9 cellular contexts compared by ENCODE assay signal in the genomic region with DNA sequence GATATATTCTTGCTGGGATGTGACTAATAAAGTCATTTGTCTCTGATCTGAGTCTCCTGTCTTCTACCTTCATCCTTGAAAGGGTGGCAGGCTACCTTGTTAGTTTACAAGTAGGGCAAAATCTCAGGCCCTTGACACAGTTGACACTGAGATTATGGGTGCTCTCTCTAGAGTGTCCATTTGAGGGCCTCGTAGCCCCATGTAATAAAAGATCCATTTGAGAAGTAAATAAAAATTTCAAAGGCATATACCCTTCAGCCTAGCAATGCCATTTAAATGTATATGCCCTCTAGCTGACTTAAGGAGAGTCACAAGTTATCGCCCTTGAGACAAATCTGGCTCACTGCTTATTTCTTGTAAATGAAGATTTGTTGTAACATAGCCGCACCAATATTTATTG.
A peak's percentile ranks its signal among the peaks of the same experiment; 100 is the strongest.
DNase-seq lines count a peak whose midpoint lies in the region; ATAC-seq and TF ChIP-seq lines count a peak whose summit lies in the region.
"Had no signal": no experiment of that assay in that cellular context is flagged by ENCODE, and none has a peak within 500 bp of the region (broad histone marks: within the 10 kb centered on the region; RNA-seq: fewer than 3 reads in every experiment).

No MANE protein-coding gene starts in this region.

- BruUV-seq in Calu3 (replicated peaks; lab: Mats Ljungman, UMichigan) = no TSS peak

- H3K4me1 Mint-ChIP-seq in Calu3 (ENCODE audit: low read depth, unreplicated experiment) = peaks cover 79% of the 10 kb centered on the region
- peaks cover 6% of the 10 kb centered on the region for H3K4me1 Mint-ChIP-seq in activated T-helper 2 cell treated with anti-CD3 and anti-CD28 coated beads, Interferon-gamma antibody, Interleukin-2, Interleukin-4, amounts not matched to agents 10 μg/mL and 5 μg/mL and 100 μg/mL, durations not matched to agents 14 hours and 24 hours and 36 hours (ENCODE audit: low read depth)

- in situ Hi-C loops in HAP-1 (cut with MboI; ENCODE audit: low sequenced_read_pairs) = no loop called here

- no peak overlapping the region for H3K27ac ChIP-seq in VCaP
- no peak overlapping the region for H3K27ac ChIP-seq in lower lobe of right lung
- H3K27ac ChIP-seq in stomach = no peak overlapping the region
- H3K27ac ChIP-seq in aorta (ENCODE audit: low read depth in 1 of 2, low read length in 2 of 2) = no peak overlapping the region

- H3K4me3 ChIP-seq in HAP-1 (no peak overlapping the region), lower lobe of right lung (no peak overlapping the region), stomach (no peak overlapping the region), aorta (ENCODE audit: low read length in 2 of 2) (no peak overlapping the region)

- no peaks in the 10 kb centered on the region for H3K9me3 Mint-ChIP-seq in Calu3 (ENCODE audit: low read depth, unreplicated experiment)
- no peaks in the 10 kb centered on the region for H3K9me3 Mint-ChIP-seq in activated T-helper 2 cell treated with anti-CD3 and anti-CD28 coated beads, Interferon-gamma antibody, Interleukin-2, Interleukin-4, amounts not matched to agents 10 μg/mL and 5 μg/mL and 100 μg/mL, durations not matched to agents 14 hours and 24 hours and 36 hours

- TF ChIP-seq CTCF in Calu3 (IDR thresholded peaks at IDR 0.05; ENCODE audit: unreplicated experiment) = no peak
- 0 out of 2 replicates have a peak, but pooled peaks have one; percentile 12 for TF ChIP-seq CTCF in VCaP (conservative IDR thresholded peaks at IDR 0.05)
- peak; percentile 19 for TF ChIP-seq CTCF in lower lobe of right lung (IDR thresholded peaks at IDR 0.05)
- no peak for TF ChIP-seq CTCF in stomach (IDR thresholded peaks at IDR 0.05)

- H3K9me3 ChIP-seq in HAP-1 (no peaks in the 10 kb centered on the region), lower lobe of right lung (no peaks in the 10 kb centered on the region), stomach (no peaks in the 10 kb centered on the region), aorta (ENCODE audit: control insufficient read depth, low read length) (no peaks in the 10 kb centered on the region)

- peaks cover 11% of the 10 kb centered on the region for H3K36me3 Mint-ChIP-seq in Calu3 (ENCODE audit: insufficient read depth, unreplicated experiment)
- H3K36me3 Mint-ChIP-seq in activated T-helper 2 cell treated with anti-CD3 and anti-CD28 coated beads, Interferon-gamma antibody, Interleukin-2, Interleukin-4, amounts not matched to agents 10 μg/mL and 5 μg/mL and 100 μg/mL, durations not matched to agents 14 hours and 24 hours and 36 hours (ENCODE audit: low read depth) = peaks cover 6% of the 10 kb centered on the region

- intact Hi-C loops in Calu3 (cut with micrococcal nuclease; ENCODE audit: unreplicated experiment) (loop anchor here (5.0 kb wide), 4 partner anchors 45 to 120 kb away; no protein-coding TSS in a partner anchor), lower lobe of right lung (cut with DNase I) (no loop called here), stomach (cut with DNase I; ENCODE audit: low total_unique reads) (no loop called here), aorta (cut with DNase I) (no loop called here)
- intact Hi-C loops in activated T-helper 2 cell treated with anti-CD3 and anti-CD28 coated beads, Interferon-gamma antibody, Interleukin-2, Interleukin-4, amounts not matched to agents 10 μg/mL and 5 μg/mL and 100 μg/mL, durations not matched to agents 14 hours and 24 hours and 36 hours (cut with micrococcal nuclease) = no loop called here

- TF ChIP-seq EP300 in stomach (IDR thresholded peaks at IDR 0.05) = no peak

- ATAC-seq in lower lobe of right lung = peak in 1 of 2 donors; percentile 19
- ATAC-seq in HG02588 (IDR thresholded peaks at IDR 0.05; ENCODE audit: unreplicated experiment) = no peak
- ATAC-seq in aorta (ENCODE audit: low FRiP score) = no peak

- CTCF ChIA-PET in Calu3 (lab: Charles Lee) = interaction anchor here (0.6 kb wide), 1 partner anchor 83 kb away, joined by 5 read pairs; no protein-coding TSS in a partner anchor

- 81 to 92% (median 89%) methylated on average over 3 of the region's 3 CpGs for whole genome bisulfite sequencing in stomach, 5 donors
- 93 to 95% methylated on average over 3 of the region's 3 CpGs for WGBS in aorta, 2 donors

- H3K27me3 Mint-ChIP-seq in Calu3 (ENCODE audit: unreplicated experiment) = no peaks in the 10 kb centered on the region
- H3K27me3 Mint-ChIP-seq in activated T-helper 2 cell treated with anti-CD3 and anti-CD28 coated beads, Interferon-gamma antibody, Interleukin-2, Interleukin-4, amounts not matched to agents 10 μg/mL and 5 μg/mL and 100 μg/mL, durations not matched to agents 14 hours and 24 hours and 36 hours (ENCODE audit: low read depth) = no peaks in the 10 kb centered on the region

- H3K4me1 ChIP-seq in HAP-1 (peaks cover 4% of the 10 kb centered on the region), lower lobe of right lung (peaks cover 12% of the 10 kb centered on the region), stomach (peaks cover 0 to 49% (median 29%) of the 10 kb centered on the region in 4 donors), aorta (ENCODE audit: control insufficient read depth in 1 of 2, insufficient read depth in 2 of 2, low read length in 2 of 2) (peaks cover 2 to 5% of the 10 kb centered on the region in 2 donors)

- DNase-seq in Calu3 (no peak), HAP-1 (ENCODE audit: low spot score in 2 of 2) (peak; percentile 27 to 66), lower lobe of right lung (no peak), stomach (no peak), aorta (no peak)
- DNase-seq in activated T-helper 2 cell treated with anti-CD3 and anti-CD28 coated beads, Interferon-gamma antibody, Interleukin-2, Interleukin-4, amounts not matched to agents 10 μg/mL and 5 μg/mL and 100 μg/mL, durations not matched to agents 14 hours and 24 hours and 36 hours (ENCODE audit: low spot score) = no peak
- DNase-seq: stimulated activated CD8-positive, alpha-beta memory T cell treated with anti-CD3 and anti-CD28 coated beads, Interleukin-4, amount 100 ng/mL, for 48 hours had no signal

- no peak for TF ChIP-seq POLR2A in stomach (IDR thresholded peaks at IDR 0.05)

- no peak overlapping the region for H3K4me3 Mint-ChIP-seq in Calu3 (ENCODE audit: low read depth, unreplicated experiment)
- no peak overlapping the region for H3K4me3 Mint-ChIP-seq in activated T-helper 2 cell treated with anti-CD3 and anti-CD28 coated beads, Interferon-gamma antibody, Interleukin-2, Interleukin-4, amounts not matched to agents 10 μg/mL and 5 μg/mL and 100 μg/mL, durations not matched to agents 14 hours and 24 hours and 36 hours (ENCODE audit: low read depth)

- H3K27ac Mint-ChIP-seq in Calu3 (ENCODE audit: unreplicated experiment) = peak overlapping the region; percentile 83
- no peak overlapping the region for H3K27ac Mint-ChIP-seq in activated T-helper 2 cell treated with anti-CD3 and anti-CD28 coated beads, Interferon-gamma antibody, Interleukin-2, Interleukin-4, amounts not matched to agents 10 μg/mL and 5 μg/mL and 100 μg/mL, durations not matched to agents 14 hours and 24 hours and 36 hours

- no peaks in the 10 kb centered on the region; the same call in 1 of the 2 replicates for H3K36me3 ChIP-seq in HAP-1 (replicated peaks)
- no peaks in the 10 kb centered on the region for H3K36me3 ChIP-seq in lower lobe of right lung
- H3K36me3 ChIP-seq in stomach = no peaks in the 10 kb centered on the region
- H3K36me3 ChIP-seq in aorta (ENCODE audit: control insufficient read depth in 1 of 2, insufficient read depth in 2 of 2, low read length in 1 of 2) = no peaks in the 10 kb centered on the region

- no peaks in the 10 kb centered on the region for H3K27me3 ChIP-seq in HAP-1 (ENCODE audit: low read depth)
- no peaks in the 10 kb centered on the region for H3K27me3 ChIP-seq in lower lobe of right lung (ENCODE audit: low read depth)
- H3K27me3 ChIP-seq in stomach = no peaks in the 10 kb centered on the region
- H3K27me3 ChIP-seq in aorta (ENCODE audit: control insufficient read depth in 1 of 2, insufficient read depth in 2 of 2, low read length in 1 of 2) = no peaks in the 10 kb centered on the region

Comparison
In these comparisons a context has a peak if more than half of its experiments do, and no peak if none do; other contexts are left out.
1. DNase-seq: peak in HAP-1 (2 of 2); none in Calu3 (single experiment), lower lobe of right lung (single experiment), activated T-helper 2 cell treated with anti-CD3 and anti-CD28 coated beads, Interferon-gamma antibody, Interleukin-2, Interleukin-4, amounts not matched to agents 10 μg/mL and 5 μg/mL and 100 μg/mL, durations not matched to agents 14 hours and 24 hours and 36 hours (single experiment), stomach (single experiment) and aorta (0 of 2).
2. CTCF ChIP-seq: peak in VCaP (single experiment) and lower lobe of right lung (single experiment); none in Calu3 (single experiment) and stomach (0 of 7).